11 cellular contexts compared by ENCODE assay signal in genomic region chr2:225100856-225101294, GRCh38. TPM values are rescaled to one million over a fixed set of nuclear protein-coding genes. Genes with fewer than 3 reads are reported as not detected.
DNase-seq lines count a peak whose midpoint lies in the region; ATAC-seq and TF ChIP-seq lines count a peak whose summit lies in the region.
"Had no signal": no experiment of that assay in that cellular context is flagged by ENCODE, and none has a peak within 500 bp of the region (broad histone marks: within the 10 kb centered on the region; RNA-seq: fewer than 3 reads in every experiment).

No MANE protein-coding gene starts in this region.

- POLR2A ChIA-PET in Panc1 (lab: Charles Lee) = no interaction called here

- no peak for TF ChIP-seq POLR2A in GM18505 (IDR thresholded peaks at IDR 0.05; ENCODE audit: borderline replicate concordance, extremely low read depth, insufficient read depth, insufficient read length)

- in situ Hi-C loops in Panc1 (cut with HindIII; ENCODE audit: low pct_unique_long_range_greater_than_20kb, low sequenced_read_pairs) = no loop called here

- CTCF ChIA-PET in Panc1 (lab: Charles Lee) = no interaction called here

- intact Hi-C loops in Panc1 (cut with micrococcal nuclease; ENCODE audit: unreplicated experiment) = no loop called here

- no peak overlapping the region for H3K27ac ChIP-seq in Panc1 (ENCODE audit: low read length)
- peak overlapping the region; percentile 74 for H3K27ac ChIP-seq in epithelial cell of prostate
- H3K27ac ChIP-seq: body of pancreas had no signal

- no peak for TF ChIP-seq CTCF in Panc1 (IDR thresholded peaks at IDR 0.05)

- no peaks in the 10 kb centered on the region for H3K27me3 ChIP-seq in Panc1 (ENCODE audit: control insufficient read depth, insufficient read depth, low read length)
- H3K27me3 ChIP-seq: body of pancreas had no signal

- H3K4me3 ChIP-seq in Panc1 (ENCODE audit: low read depth in 2 of 2, low read length in 2 of 2) = no peak overlapping the region
- H3K4me3 ChIP-seq: body of pancreas had no signal

- DNase-seq in GM04504 (ENCODE audit: low read depth) (peak; percentile 65), Panc1 (ENCODE audit: low read depth, low spot score) (peak; percentile 39), epithelial cell of prostate (ENCODE audit: low read depth, low spot score) (peak; percentile 46), renal cortical epithelial cell (ENCODE audit: low read depth) (peak; percentile 92), globus pallidus (ENCODE audit: low spot score) (no peak)
- DNase-seq: body of pancreas; naive thymus-derived CD8-positive, alpha-beta T cell; NCI-H526; stimulated activated CD4-positive, alpha-beta T cell treated with anti-CD3 and anti-CD28 coated beads, Interleukin-2, amount 100 ng/mL, for 24 hours had no signal

- BruUV-seq in Panc1 (replicated peaks; lab: Mats Ljungman, UMichigan) = no TSS peak

- H3K36me3 ChIP-seq in Panc1 (ENCODE audit: control insufficient read depth, insufficient read depth, low read length) = no peaks in the 10 kb centered on the region

- peaks cover 5% of the 10 kb centered on the region; the same call in 1 of the 2 replicates for H3K9me3 ChIP-seq in Panc1 (ENCODE audit: control insufficient read depth, insufficient read depth, low read depth, low read length)
- H3K9me3 ChIP-seq: body of pancreas had no signal

- H3K4me1 ChIP-seq in Panc1 (ENCODE audit: control insufficient read depth, insufficient read depth, low read length) = peaks cover 6% of the 10 kb centered on the region
- H3K4me1 ChIP-seq: body of pancreas had no signal

- ATAC-seq in Panc1 = 0 out of 2 replicates have a peak, but pooled peaks have one; percentile 63
- ATAC-seq in GM18505 (IDR thresholded peaks at IDR 0.05; ENCODE audit: unreplicated experiment) = no peak
- ATAC-seq in HG03460 (IDR thresholded peaks at IDR 0.05; ENCODE audit: unreplicated experiment) = no peak
- ATAC-seq: body of pancreas; naive thymus-derived CD8-positive, alpha-beta T cell had no signal

RNA-seq across cellular contexts. Expression of gene DOCK10, which starts 58.6 kb away (rescaled TPM):
- 5.8 TPM for total RNA-seq in Panc1 (2021; ENCODE audit: unreplicated experiment)
- polyA plus RNA-seq in Panc1 (2012; ENCODE audit: insufficient read length) = 1.1 TPM
- 1.7 and 2.5 TPM in 2 replicates for total RNA-seq in renal cortical epithelial cell
